In genomic region chr4:6232836-6233785, GRCh38 we compare ENCODE assay signal across 1 cellular context.
TF ChIP-seq lines count a peak whose summit lies in the region.

No MANE protein-coding gene starts in this region.

TF ChIP-seq in HepG2, 621 proteins besides CTCF, POLR2A, EP300 and RAD21:
- no peak for TF ChIP-seq ZNF569 (CRISPR knock-in tag; IDR thresholded peaks at IDR 0.05; ENCODE audit: borderline replicate concordance)
